23 cellular contexts compared by ENCODE assay signal in the genomic region with DNA sequence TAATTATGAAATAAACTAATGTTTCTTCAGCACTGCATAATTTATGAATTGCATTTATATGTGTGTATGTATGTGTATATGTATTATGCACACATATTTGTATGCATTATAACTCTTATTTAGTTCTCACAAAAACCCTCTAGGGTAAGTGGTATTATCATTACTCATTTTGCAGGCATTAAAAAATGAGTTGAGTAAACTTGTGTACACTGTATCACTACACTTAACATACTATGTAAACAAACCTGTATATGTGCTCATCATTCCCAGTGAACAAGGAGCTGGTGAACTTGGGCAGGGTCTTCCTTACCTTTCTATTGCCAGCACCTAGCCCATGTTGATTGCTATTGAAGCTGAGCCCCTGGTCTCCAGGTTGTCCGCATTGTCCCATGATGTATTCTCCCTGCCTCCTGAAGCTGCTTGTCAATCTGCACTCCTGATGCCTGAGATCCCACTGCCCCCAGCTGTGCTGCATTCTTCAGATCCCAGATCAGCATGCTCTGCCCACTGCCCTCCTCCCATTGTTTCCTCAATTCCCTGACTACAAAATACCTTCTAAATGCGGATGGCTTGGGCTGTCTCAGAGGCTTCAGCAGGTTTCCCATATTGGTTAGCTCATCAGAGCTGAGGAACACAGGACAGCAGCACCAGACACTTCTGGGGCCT.
DNase-seq lines count a peak whose midpoint lies in the region; ATAC-seq, FAIRE-seq and TF ChIP-seq lines count a peak whose summit lies in the region.
"Had no signal": no experiment of that assay in that cellular context is flagged by ENCODE, and none has a peak within 500 bp of the region (broad histone marks: within the 10 kb centered on the region; RNA-seq: fewer than 3 reads in every experiment).

No MANE protein-coding gene starts in this region.

- H3K23ac ChIP-seq in mesenchymal stem cell (ENCODE audit: low read length in 2 of 2) = peak overlapping the region in 1 of 2 experiments; percentile 23

- H3K4me3 ChIP-seq in A549 (no peak overlapping the region), endodermal cell (ENCODE audit: low read length) (peak overlapping the region; percentile 28), mesenchymal stem cell (ENCODE audit: insufficient read depth in 1 of 2, low read depth in 1 of 2, low read length in 2 of 2) (no peak overlapping the region)
- H3K4me3 ChIP-seq: MG63, skin epidermis, suprapubic skin had no signal

- H3K27ac Mint-ChIP-seq in endodermal cell = peak overlapping the region; percentile 95
- H3K27ac Mint-ChIP-seq: T-helper 17 cell had no signal

- H3K14ac ChIP-seq in mesenchymal stem cell (ENCODE audit: low read length in 2 of 2) = no peak overlapping the region

- no peak overlapping the region for H2BK15ac ChIP-seq in mesenchymal stem cell (ENCODE audit: low read depth, poor library complexity, severe bottlenecking)

- CTCF ChIA-PET in A549 (lab: Yijun Ruan, JAX) = no interaction called here

- H2AK5ac ChIP-seq in mesenchymal stem cell (ENCODE audit: low read length, severe bottlenecking) = no peak overlapping the region

- H3K9me3 ChIP-seq in A549 = no peaks in the 10 kb centered on the region
- H3K9me3 ChIP-seq in endodermal cell (ENCODE audit: control insufficient read depth, low read length) = no peaks in the 10 kb centered on the region
- no peaks in the 10 kb centered on the region for H3K9me3 ChIP-seq in mesenchymal stem cell (ENCODE audit: control insufficient read depth, low read length)
- H3K9me3 ChIP-seq: MG63, suprapubic skin had no signal

- TF ChIP-seq POLR2A in A549 (IDR thresholded peaks at IDR 0.05; ENCODE audit: low read length) = no peak

- TF ChIP-seq CTCF in A549 (IDR thresholded peaks at IDR 0.05) (no peak), endodermal cell (conservative IDR thresholded peaks at IDR 0.05) (no peak)

- H2BK120ac ChIP-seq in mesenchymal stem cell (ENCODE audit: low read depth, low read length) = no peak overlapping the region

- no peak for TF ChIP-seq RAD21 in A549 (conservative IDR thresholded peaks at IDR 0.05 in 1 of 2, IDR thresholded peaks at IDR 0.05 in 1 of 2)
- TF ChIP-seq RAD21 in Ishikawa (IDR thresholded peaks at IDR 0.05; ENCODE audit: low read depth) = no peak

- H3K4me2 ChIP-seq in A549 (peak overlapping the region; percentile 28; the same call in 1 of the 3 replicates), mesenchymal stem cell (ENCODE audit: low read length, poor library complexity, severe bottlenecking) (no peak overlapping the region)

- no peaks in the 10 kb centered on the region for H3K79me1 ChIP-seq in mesenchymal stem cell (replicated peaks; ENCODE audit: low read length, poor library complexity, severe bottlenecking)

- no peaks in the 10 kb centered on the region for H3K27me3 Mint-ChIP-seq in endodermal cell (ENCODE audit: insufficient read depth)

- no peaks in the 10 kb centered on the region for H3K36me3 Mint-ChIP-seq in endodermal cell (ENCODE audit: low read depth)

- peak overlapping the region; percentile 22 for H3K9ac ChIP-seq in endodermal cell (ENCODE audit: extremely low read depth, low read length, poor library complexity, severe bottlenecking)
- H3K9ac ChIP-seq in mesenchymal stem cell (ENCODE audit: low read length) = no peak overlapping the region

- ATAC-seq in A549 = peak in 1 of 2 experiments; percentile 65; a peak in 2 of 6 replicates
- no peak for ATAC-seq in HG02973 (IDR thresholded peaks at IDR 0.05; ENCODE audit: unreplicated experiment)
- no peak for ATAC-seq in GM21576 (IDR thresholded peaks at IDR 0.05; ENCODE audit: unreplicated experiment)
- ATAC-seq: naive thymus-derived CD8-positive, alpha-beta T cell; T-helper 17 cell had no signal

- DNase-seq in A549 (ENCODE audit: low read depth in 1 of 2, low spot score in 1 of 2) = peak in 1 of 2 experiments; percentile 10
- DNase-seq in endodermal cell = peak; percentile 95
- no peak for DNase-seq in mesenchymal stem cell
- DNase-seq in AML-193 (lab: John Stamatoyannopoulos, UW) = no peak
- DNase-seq in NCI-H2081 treated with DMSO at 0.1 percent for 48 hours (lab: John Stamatoyannopoulos, UW) = no peak
- DNase-seq: activated CD4-positive, alpha-beta T cell treated with anti-CD3 and anti-CD28 coated beads, Interleukin-2, amount 50 U/mL, for 48 hours; activated naive CD4-positive, alpha-beta T cell treated with Interleukin-2 at 50 U/mL for 16 hours; anterior cingulate cortex; DMS79; foreskin melanocyte; MG63; naive thymus-derived CD8-positive, alpha-beta T cell; NCI-H510A; posterior cingulate gyrus; SIG-M5; stimulated activated CD8-positive, alpha-beta memory T cell treated with anti-CD3 and anti-CD28 coated beads, Interleukin-4, amount 100 ng/mL, for 48 hours; T-helper 17 cell had no signal

- no peaks in the 10 kb centered on the region for H3K36me3 ChIP-seq in endodermal cell (ENCODE audit: control insufficient read depth, insufficient read depth, low read length)
- no peaks in the 10 kb centered on the region for H3K36me3 ChIP-seq in mesenchymal stem cell (ENCODE audit: control insufficient read depth in 1 of 2, insufficient read depth in 2 of 2, low read depth in 1 of 2, low read length in 2 of 2)
- H3K36me3 ChIP-seq: MG63, suprapubic skin had no signal

- no peaks in the 10 kb centered on the region for H3K9me3 Mint-ChIP-seq in endodermal cell

- peak overlapping the region; percentile 35 for H4K8ac ChIP-seq in mesenchymal stem cell (ENCODE audit: low read length)

- TF ChIP-seq EP300 in A549 (IDR thresholded peaks at IDR 0.05) = no peak
- TF ChIP-seq EP300 in Ishikawa (IDR thresholded peaks at IDR 0.05; ENCODE audit: borderline replicate concordance) = no peak

- H2BK5ac ChIP-seq in mesenchymal stem cell (ENCODE audit: low read depth, low read length, poor library complexity, severe bottlenecking) = peak overlapping the region; percentile 50

- peak overlapping the region; percentile 27 to 49 for H2BK12ac ChIP-seq in mesenchymal stem cell (ENCODE audit: low read length in 2 of 2)

- peak overlapping the region; percentile 33 for H3K4me3 Mint-ChIP-seq in endodermal cell
- H3K4me3 Mint-ChIP-seq: naive thymus-derived CD8-positive, alpha-beta T cell; T-helper 17 cell had no signal

- POLR2A ChIA-PET in A549 (lab: Yijun Ruan, JAX) = no interaction called here

- peak overlapping the region; percentile 20 to 67 for H3K4ac ChIP-seq in mesenchymal stem cell (ENCODE audit: low read depth in 1 of 2, low read length in 2 of 2)

- H4K91ac ChIP-seq in mesenchymal stem cell (ENCODE audit: low read length) = peak overlapping the region; percentile 57

- WGBS in A549 (ENCODE audit: missing lambda C conversion rate) = 37% methylated on average over 2 of the region's 2 CpGs
- WGBS in endodermal cell (ENCODE audit: insufficient coverage in 1 of 2, insufficient read length in 1 of 2), 2 experiments = 19 to 35% methylated on average over 2 of the region's 2 CpGs
- WGBS in mesenchymal stem cell = 17% methylated on average over 2 of the region's 2 CpGs

- H3K4me1 Mint-ChIP-seq in endodermal cell = peaks cover 53% of the 10 kb centered on the region
- H3K4me1 Mint-ChIP-seq: naive thymus-derived CD8-positive, alpha-beta T cell; T-helper 17 cell had no signal

- H3K27me3 ChIP-seq in endodermal cell (ENCODE audit: control insufficient read depth, insufficient read depth, low read length, poor library complexity, severe bottlenecking) (no peaks in the 10 kb centered on the region), mesenchymal stem cell (ENCODE audit: control insufficient read depth in 1 of 2, insufficient read depth in 1 of 2, low read length in 2 of 2) (no peaks in the 10 kb centered on the region)
- H3K27me3 ChIP-seq: MG63, suprapubic skin had no signal

- H3K27ac ChIP-seq in A549 (no peak overlapping the region), endodermal cell (ENCODE audit: low read depth, low read length) (peak overlapping the region; percentile 36), mesenchymal stem cell (ENCODE audit: low read length, poor library complexity, severe bottlenecking) (peak overlapping the region; percentile 70)
- H3K27ac ChIP-seq: skin epidermis, suprapubic skin, VCaP had no signal

- peaks cover 6% of the 10 kb centered on the region; the same call in 1 of the 3 replicates for H3K4me1 ChIP-seq in A549
- peaks cover 10% of the 10 kb centered on the region for H3K4me1 ChIP-seq in endodermal cell (ENCODE audit: control insufficient read depth, insufficient read depth, low read length)
- H3K4me1 ChIP-seq in mesenchymal stem cell (ENCODE audit: control insufficient read depth, insufficient read depth, low read depth, low read length) = peaks cover 8% of the 10 kb centered on the region
- H3K4me1 ChIP-seq: suprapubic skin had no signal

- FAIRE-seq in A549 (lab: Jason Lieb, UNC) = no peak

- peak overlapping the region; percentile 46 to 79 for H3K18ac ChIP-seq in mesenchymal stem cell (ENCODE audit: low read depth in 1 of 2, low read length in 2 of 2)

- no peak overlapping the region for H2AFZ ChIP-seq in mesenchymal stem cell (ENCODE audit: low read depth, low read length)

TF ChIP-seq in A549, 52 proteins besides CTCF, POLR2A, EP300 and RAD21 (continues in another document):
- no peak for TF ChIP-seq USF2 (IDR thresholded peaks at IDR 0.05)
- TF ChIP-seq CBX2 (IDR thresholded peaks at IDR 0.05; ENCODE audit: borderline replicate concordance, low read depth) = no peak
- no peak for TF ChIP-seq NPAS2 (CRISPR knock-in tag; IDR thresholded peaks at IDR 0.05; ENCODE audit: borderline replicate concordance)
- no peak for TF ChIP-seq ZSCAN20 (CRISPR knock-in tag; IDR thresholded peaks at IDR 0.05)
- no peak for TF ChIP-seq MYC (IDR thresholded peaks at IDR 0.05; ENCODE audit: borderline replicate concordance, low read length)

TF ChIP-seq in Ishikawa, 13 proteins besides CTCF, POLR2A, EP300 and RAD21:
- TF ChIP-seq TEAD4 (IDR thresholded peaks at IDR 0.05) = peak; percentile 38; the same call in 1 of the 2 replicates
- no peak for TF ChIP-seq ZBTB7A (IDR thresholded peaks at IDR 0.05; ENCODE audit: low read depth)
- TF ChIP-seq NFIC (IDR thresholded peaks at IDR 0.05) = no peak

Comparison
In these comparisons a context has a peak if more than half of its experiments do, and no peak if none do; other contexts are left out.
1. H3K27ac ChIP-seq: peak in endodermal cell (single experiment) and mesenchymal stem cell (single experiment); none in A549 (0 of 2).